In genomic region chr10:75294866-75295692, GRCh38 we compare ENCODE assay signal across 8 cellular contexts. TPM values are rescaled to one million over a fixed set of nuclear protein-coding genes. Genes with fewer than 3 reads are reported as not detected.
A peak's percentile ranks its signal among the peaks of the same experiment; 100 is the strongest.
DNase-seq lines count a peak whose midpoint lies in the region; ATAC-seq and TF ChIP-seq lines count a peak whose summit lies in the region.

No MANE protein-coding gene starts in this region.

- no peaks in the 10 kb centered on the region for H3K27me3 ChIP-seq in lung (ENCODE audit: control insufficient read depth, insufficient read depth)

- H3K4me1 ChIP-seq in lung (ENCODE audit: control insufficient read depth in 2 of 2, insufficient read depth in 2 of 2, low read length in 2 of 2), result no peaks in the 10 kb centered on the region

- peak overlapping the region; percentile 91 to 92 for H3K27ac ChIP-seq in lung (ENCODE audit: low read depth in 1 of 2, low read length in 1 of 2)

- peaks cover 0 to 4% of the 10 kb centered on the region in 2 donors for H3K9me3 ChIP-seq in lung (ENCODE audit: control insufficient read depth in 2 of 2, insufficient read depth in 1 of 2, low read length in 1 of 2)

- peak overlapping the region; percentile 26 for H3K4me3 ChIP-seq in lung

- H3K36me3 ChIP-seq in lung (ENCODE audit: control insufficient read depth in 2 of 2, insufficient read depth in 2 of 2, low read length in 2 of 2), result no peaks in the 10 kb centered on the region

- no peak for TF ChIP-seq CTCF in lung (IDR thresholded peaks at IDR 0.05; ENCODE audit: control extremely low read depth, extremely low read depth)

- peak; percentile 5 to 38 for DNase-seq in NCI-H2081 (lab: John Stamatoyannopoulos, UW)
- DNase-seq in NCI-H2081 treated with DMSO at 0.1 percent for 48 hours (lab: John Stamatoyannopoulos, UW), result no peak
- peak; percentile 4 for DNase-seq in NCI-H524 treated with DMSO at 0.1 percent for 48 hours (lab: John Stamatoyannopoulos, UW)
- DNase-seq in activated CD8-positive, alpha-beta memory T cell treated with anti-CD3 and anti-CD28 coated beads for 1 hour (ENCODE audit: extremely low read depth in 1 of 2, low read depth in 1 of 2), result peak; percentile 42 to 46
- peak; percentile 29 for DNase-seq in effector CD4-positive, alpha-beta T cell
- DNase-seq in lung (ENCODE audit: low spot score), result peak; percentile 73
- peak; percentile 31 to 65 (median 42) for DNase-seq in stimulated activated CD4-positive, alpha-beta T cell treated with anti-CD3 and anti-CD28 coated beads, TNF-alpha, amount 100 ng/mL, for 24 hours (ENCODE audit: low read depth in 3 of 3)

- WGBS in lung, 2 donors, result 1% methylated on average over 48 to 56 of the region's 56 CpGs

- ATAC-seq in HG03139 (IDR thresholded peaks at IDR 0.05; ENCODE audit: unreplicated experiment), result peak; percentile 69
- ATAC-seq in lung (ENCODE audit: insufficient read depth, low FRiP score), result peak; percentile 75

RNA-seq across cellular contexts. Expression of gene COMTD1, which starts 59.3 kb away (rescaled TPM):
- total RNA-seq in lung, result 10 to 100 TPM in 1 of 2 donors, 1 to 10 TPM in 1; 4.6 to 31.2 TPM
- polyA plus RNA-seq in lung, result 10 to 100 TPM; 27.6 to 64.1 TPM
